In genomic region chr17:3984719-3985444, GRCh38 we compare ENCODE assay signal across 14 cellular contexts.
"Had no signal": no experiment of that assay in that cellular context is flagged by ENCODE, and none has a peak within 500 bp of the region (broad histone marks: within the 10 kb centered on the region; RNA-seq: fewer than 3 reads in every experiment).

No MANE protein-coding gene starts in this region.

- H3K36me3 ChIP-seq: pancreas had no signal

- H3K4me3 ChIP-seq: pancreas had no signal

- H3K27ac ChIP-seq: pancreas had no signal

- H3K9me3 ChIP-seq: pancreas had no signal

- FAIRE-seq: astrocyte, colon, endometrium, pancreas had no signal

- DNase-seq: activated CD4-positive, alpha-beta T cell treated with anti-CD3 and anti-CD28 coated beads, Interleukin-2, amount 50 U/mL, for 1 hour; activated naive CD4-positive, alpha-beta T cell; activated naive CD8-positive, alpha-beta T cell treated with anti-CD3 and anti-CD28 coated beads, Interleukin-2, amount 50 U/mL, for 24 hours; foreskin fibroblast; glutamatergic neuron; kidney glomerular epithelial cell; stimulated activated CD4-positive, alpha-beta T cell treated with anti-CD3 and anti-CD28 coated beads, Interleukin-12 subunit alpha, Interleukin-12 subunit beta, amount 100 ng/mL, for 4 hours; stimulated activated CD4-positive, alpha-beta T cell treated with anti-CD3 and anti-CD28 coated beads, Interleukin-2, amount 100 ng/mL, for 24 hours; T-helper 9 cell had no signal

- H3K27me3 ChIP-seq: pancreas had no signal

- ATAC-seq: activated naive CD8-positive, alpha-beta T cell treated with anti-CD3 and anti-CD28 coated beads, Interleukin-2, amount 50 U/mL, for 24 hours; stimulated activated memory B cell treated with anti-CD40 and anti-IgM and Interleukin-4, amounts not matched to agents 10 μg/mL and 1 μg/mL and 100 μg/mL, for 72 hours had no signal
